ENCODE assay signal across 26 cellular contexts in the genomic region with DNA sequence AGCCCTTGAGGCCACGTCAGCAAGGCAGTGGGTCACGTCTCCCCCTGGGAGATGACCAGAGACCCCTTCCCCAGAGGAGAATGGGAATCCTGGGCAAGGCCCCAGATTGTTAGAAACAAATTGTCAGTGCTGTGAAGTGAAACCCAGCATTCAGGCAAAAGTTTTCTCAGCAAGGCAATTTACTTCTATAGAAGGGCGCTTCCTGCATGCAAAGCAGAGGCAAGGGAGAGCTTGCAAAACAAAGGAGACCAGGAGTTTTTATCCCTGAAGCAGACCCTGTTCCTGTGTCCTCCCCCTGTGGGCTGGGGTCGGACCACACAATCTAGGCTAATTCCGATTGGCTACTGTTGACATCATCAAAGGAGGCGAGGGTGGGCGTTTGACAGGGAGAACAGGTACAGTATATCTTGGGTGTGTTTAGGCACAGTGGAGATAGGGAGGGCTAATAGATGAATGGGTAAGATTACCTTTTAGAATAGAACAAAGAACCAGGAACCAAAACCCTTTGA.
DNase-seq lines count a peak whose midpoint lies in the region; ATAC-seq and TF ChIP-seq lines count a peak whose summit lies in the region.
"Had no signal": no experiment of that assay in that cellular context is flagged by ENCODE, and none has a peak within 500 bp of the region (broad histone marks: within the 10 kb centered on the region; RNA-seq: fewer than 3 reads in every experiment).

No MANE protein-coding gene starts in this region.

- H3K4me1 Mint-ChIP-seq in H9 = peaks cover 10 to 15% of the 10 kb centered on the region in 2 experiments
- peaks cover 20% of the 10 kb centered on the region for H3K4me1 Mint-ChIP-seq in WTC11
- H3K4me1 Mint-ChIP-seq in endothelial cell (ENCODE audit: unreplicated experiment) = no peaks in the 10 kb centered on the region
- H3K4me1 Mint-ChIP-seq in neural progenitor cell = peaks cover 3% of the 10 kb centered on the region
- peaks cover 12 to 19% (median 17%) of the 10 kb centered on the region in 4 donors for H3K4me1 Mint-ChIP-seq in naive thymus-derived CD8-positive, alpha-beta T cell

- POLR2A ChIA-PET in WTC11 (lab: Charles Lee) = no interaction called here
- POLR2A ChIA-PET in naive thymus-derived CD8-positive, alpha-beta T cell (lab: Charles Lee) = no interaction called here

- H3K27me3 Mint-ChIP-seq in H9 (ENCODE audit: low read depth) (peaks cover 2% of the 10 kb centered on the region), WTC11 (ENCODE audit: low read depth) (peaks cover under 1% of the 10 kb centered on the region; the same call in 1 of the 2 replicates), endothelial cell (ENCODE audit: unreplicated experiment) (peaks cover 11% of the 10 kb centered on the region), neural progenitor cell (ENCODE audit: insufficient read depth, low read depth) (peaks cover 2% of the 10 kb centered on the region)
- no peaks in the 10 kb centered on the region for H3K27me3 Mint-ChIP-seq in naive thymus-derived CD8-positive, alpha-beta T cell
- H3K27me3 Mint-ChIP-seq: CD8-positive, alpha-beta memory T cell had no signal

- H4K91ac ChIP-seq in H9 (ENCODE audit: insufficient read length, low read depth, low read length) = no peak overlapping the region

- H3K4me1 ChIP-seq in H9 (ENCODE audit: insufficient read depth, low read length) (no peaks in the 10 kb centered on the region; the same call in 1 of the 2 replicates), neural progenitor cell (peaks cover 21% of the 10 kb centered on the region)
- H3K4me1 ChIP-seq: BE2C, SJCRH30 had no signal

- H3K36me3 ChIP-seq in neural progenitor cell (no peaks in the 10 kb centered on the region), WERI-Rb-1 (no peaks in the 10 kb centered on the region)
- H3K36me3 ChIP-seq: BE2C, HAP-1, SJCRH30 had no signal

- no peak overlapping the region for H3K18ac ChIP-seq in H9 (ENCODE audit: insufficient read length, low read depth, low read length)

- peak overlapping the region; percentile 22 for H3K4me2 ChIP-seq in H9 (ENCODE audit: insufficient read depth, insufficient read length, low read length)
- peak overlapping the region; percentile 60 for H3K4me2 ChIP-seq in neural progenitor cell

- H2AK5ac ChIP-seq in H9 (ENCODE audit: insufficient read length, low read length) = no peak overlapping the region

- WGBS in H9 (ENCODE audit: extremely low coverage, insufficient read length, low lambda C conversion rate) = no CpG with 5 or more reads among the region's 7 CpGs

- H3K4ac ChIP-seq in H9 (ENCODE audit: low read depth, low read length) = no peak overlapping the region

- H4K5ac ChIP-seq in H9 (ENCODE audit: insufficient read length, low read depth, low read length) = no peak overlapping the region

- H3K14ac ChIP-seq in H9 (ENCODE audit: insufficient read depth, low read length) = no peak overlapping the region

- H3K9ac ChIP-seq in H9 (ENCODE audit: extremely low read depth, insufficient read length, low read length) = no peak overlapping the region
- no peak overlapping the region for H3K9ac ChIP-seq in neural progenitor cell

- H3K27ac Mint-ChIP-seq in H9 (peak overlapping the region in 1 of 3 experiments; percentile 22; a peak in 1 of 7 replicates), WTC11 (no peak overlapping the region), endothelial cell (ENCODE audit: unreplicated experiment) (no peak overlapping the region), neural progenitor cell (no peak overlapping the region)
- peak overlapping the region in 3 of 10 donors; percentile 11 to 65 (median 60) for H3K27ac Mint-ChIP-seq in naive thymus-derived CD8-positive, alpha-beta T cell

- H2BK5ac ChIP-seq in H9 (ENCODE audit: insufficient read length, low read length) = no peak overlapping the region

- H3K27me3 ChIP-seq in H9 (ENCODE audit: insufficient read depth, low read length) (no peaks in the 10 kb centered on the region), neural progenitor cell (no peaks in the 10 kb centered on the region), WERI-Rb-1 (ENCODE audit: insufficient read depth, low read depth, severe bottlenecking) (no peaks in the 10 kb centered on the region)
- H3K27me3 ChIP-seq: SJCRH30 had no signal

- no peak overlapping the region for H3K23ac ChIP-seq in H9 (ENCODE audit: insufficient read length, low read depth, low read length)

- TF ChIP-seq CTCF in H9 (conservative IDR thresholded peaks at IDR 0.05) (no peak), WTC11 (IDR thresholded peaks at IDR 0.05) (no peak), endothelial cell (IDR thresholded peaks at IDR 0.05; ENCODE audit: unreplicated experiment) (no peak), neural progenitor cell (IDR thresholded peaks at IDR 0.05) (no peak), WERI-Rb-1 (IDR thresholded peaks at IDR 0.05; ENCODE audit: low read depth, low read length) (no peak)

- H4K8ac ChIP-seq in H9 (replicated peaks; ENCODE audit: insufficient read length, low read depth, low read length) = no peak overlapping the region

- H3F3A ChIP-seq in neural progenitor cell (ENCODE audit: low read depth) = peaks cover 14% of the 10 kb centered on the region

- H2BK15ac ChIP-seq in H9 (ENCODE audit: low read depth, low read length) = no peak overlapping the region

- ATAC-seq in WTC11 (peak; percentile 46; the same call in 1 of the 2 replicates), HG03139 (IDR thresholded peaks at IDR 0.05; ENCODE audit: unreplicated experiment) (no peak)
- ATAC-seq in naive thymus-derived CD8-positive, alpha-beta T cell = no peak

- no peak overlapping the region for H2BK120ac ChIP-seq in H9 (ENCODE audit: low read depth, low read length, poor library complexity, severe bottlenecking)

- H3K4me3 Mint-ChIP-seq in H9 (no peak overlapping the region; a peak in 1 of 5 replicates), WTC11 (peak overlapping the region; percentile 7; the same call in 1 of the 2 replicates), endothelial cell (ENCODE audit: unreplicated experiment) (peak overlapping the region; percentile 70), neural progenitor cell (no peak overlapping the region)
- H3K4me3 Mint-ChIP-seq in naive thymus-derived CD8-positive, alpha-beta T cell = no peak overlapping the region
- H3K4me3 Mint-ChIP-seq: CD14-positive monocyte; CD8-positive, alpha-beta memory T cell had no signal

- no peak overlapping the region for H3K56ac ChIP-seq in H9 (ENCODE audit: insufficient read length, low read depth, low read length)

- H3K79me1 ChIP-seq in H9 (ENCODE audit: insufficient read depth, low read depth, low read length, poor library complexity, severe bottlenecking) = no peaks in the 10 kb centered on the region

- CTCF ChIA-PET in WTC11 (lab: Charles Lee) = no interaction called here

- no peaks in the 10 kb centered on the region for H3K23me2 ChIP-seq in H9 (ENCODE audit: insufficient read length, low read depth, low read length, poor library complexity, severe bottlenecking)

- peaks cover 19 to 22% of the 10 kb centered on the region in 2 experiments for H3K9me3 Mint-ChIP-seq in H9
- peaks cover 34% of the 10 kb centered on the region for H3K9me3 Mint-ChIP-seq in WTC11
- peaks cover 13% of the 10 kb centered on the region for H3K9me3 Mint-ChIP-seq in endothelial cell (ENCODE audit: unreplicated experiment)
- H3K9me3 Mint-ChIP-seq in neural progenitor cell = peaks cover 12% of the 10 kb centered on the region
- H3K9me3 Mint-ChIP-seq in naive thymus-derived CD8-positive, alpha-beta T cell = peaks cover 2 to 38% (median 16%) of the 10 kb centered on the region in 9 donors

- H2AFZ ChIP-seq in H9 (ENCODE audit: low read length) = no peak overlapping the region
- H2AFZ ChIP-seq in neural progenitor cell (replicated peaks) = peak overlapping the region; percentile 31

- H3K9me3 ChIP-seq in H9 (ENCODE audit: control insufficient read depth, low read depth, low read length) (peaks cover 4% of the 10 kb centered on the region), neural progenitor cell (ENCODE audit: low read depth) (no peaks in the 10 kb centered on the region), WERI-Rb-1 (ENCODE audit: severe bottlenecking) (peaks cover 11% of the 10 kb centered on the region)
- H3K9me3 ChIP-seq: BE2C, SJCRH30 had no signal

- H3K27ac ChIP-seq in H9 (ENCODE audit: insufficient read length, low read depth, low read length) (no peak overlapping the region), neural progenitor cell (no peak overlapping the region), WERI-Rb-1 (no peak overlapping the region)
- H3K27ac ChIP-seq: HL-60, SJCRH30 had no signal

- H3K4me3 ChIP-seq in neural progenitor cell = no peak overlapping the region
- H3K4me3 ChIP-seq in WERI-Rb-1 (ENCODE audit: low read depth, low read length) = no peak overlapping the region
- H3K4me3 ChIP-seq: HAP-1, SJCRH30 had no signal

- H3K36me3 Mint-ChIP-seq in H9 (ENCODE audit: insufficient read depth in 1 of 3, low read depth in 3 of 3) (peaks cover 12 to 23% (median 17%) of the 10 kb centered on the region in 3 experiments), WTC11 (peaks cover 21% of the 10 kb centered on the region), endothelial cell (ENCODE audit: low read depth, unreplicated experiment) (peaks cover 49% of the 10 kb centered on the region), neural progenitor cell (peaks cover 2% of the 10 kb centered on the region)
- H3K36me3 Mint-ChIP-seq in naive thymus-derived CD8-positive, alpha-beta T cell = peaks cover 28 to 42% (median 34%) of the 10 kb centered on the region in 3 donors

- no peak overlapping the region for H2BK20ac ChIP-seq in H9 (ENCODE audit: low read depth, low read length, poor library complexity, severe bottlenecking)

- H3T11ph ChIP-seq in H9 (ENCODE audit: low read length) = no peak overlapping the region

- peak; percentile 81 for DNase-seq in H9
- no peak for DNase-seq in WTC11 (ENCODE audit: low spot score)
- no peak for DNase-seq in endothelial cell (ENCODE audit: low spot score)
- DNase-seq in neural progenitor cell (ENCODE audit: low spot score) = peak; percentile 42
- DNase-seq in WERI-Rb-1 = no peak
- DNase-seq in naive thymus-derived CD8-positive, alpha-beta T cell = no peak
- DNase-seq: 8988T; ACHN; BE2C; CD8-positive, alpha-beta memory T cell; DMS 273 treated with DMSO at 0.1 percent for 48 hours; DMS79; EL; GDM1; NCI-H1048; NCI-H1417; NCI-H1694; NCI-H2029 treated with DMSO at 0.1 percent for 48 hours; NCI-H2227 treated with DMSO at 0.1 percent for 48 hours; NCI-H510A; NCI-H69; SJCRH30 had no signal

- H3K79me2 ChIP-seq in H9 (ENCODE audit: insufficient read depth, low read length) = no peaks in the 10 kb centered on the region
- H3K79me2 ChIP-seq in neural progenitor cell (ENCODE audit: low read depth) = no peaks in the 10 kb centered on the region

- H4K20me1 ChIP-seq in H9 (ENCODE audit: control insufficient read depth, insufficient read depth, insufficient read length) (no peaks in the 10 kb centered on the region), neural progenitor cell (ENCODE audit: low read depth) (no peaks in the 10 kb centered on the region)

- H2BK12ac ChIP-seq in H9 (ENCODE audit: insufficient read length, low read depth, low read length) = no peak overlapping the region

Comparison
In these comparisons a context has a peak if more than half of its experiments do, and no peak if none do; other contexts are left out.
1. DNase-seq: peak in H9 (single experiment) and neural progenitor cell (single experiment); none in WTC11 (single experiment), endothelial cell (single experiment), WERI-Rb-1 (single experiment) and naive thymus-derived CD8-positive, alpha-beta T cell (0 of 10).
2. H3K4me3 Mint-ChIP-seq: peak in WTC11 (single experiment) and endothelial cell (single experiment); none in H9 (0 of 2), neural progenitor cell (single experiment) and naive thymus-derived CD8-positive, alpha-beta T cell (0 of 10).